Comparison of ENCODE assay signal across 8 cellular contexts in genomic region chr17:64777413-64778101, GRCh38.
DNase-seq lines count a peak whose midpoint lies in the region; ATAC-seq, FAIRE-seq and TF ChIP-seq lines count a peak whose summit lies in the region.

No MANE protein-coding gene starts in this region.

- WGBS in A549 (ENCODE audit: missing lambda C conversion rate) = 71% methylated on average over 17 of the region's 17 CpGs
- 24 to 26% (median 25%) methylated on average over 17 of the region's 17 CpGs for WGBS in heart left ventricle, 4 donors
- 12 to 22% (median 16%) methylated on average over 17 of the region's 17 CpGs for WGBS in psoas muscle, 3 donors

- H3K27me3 ChIP-seq in SU-DHL-6 (ENCODE audit: low read length) = no peaks in the 10 kb centered on the region
- peaks cover 0 to 40% (median 15%) of the 10 kb centered on the region in 9 donors for H3K27me3 ChIP-seq in heart left ventricle
- peaks cover 0 to 2% (median 0%) of the 10 kb centered on the region in 3 donors for H3K27me3 ChIP-seq in psoas muscle (ENCODE audit: insufficient read depth in 3 of 3, low read length in 2 of 3)

- CTCF ChIA-PET in A549 (lab: Yijun Ruan, JAX) = interaction anchor here (0.6 to 6.2 kb wide), 18 partner anchors 8 to 202 kb away, joined by 3 to 49 read pairs (median 4); no protein-coding TSS in a partner anchor

- H3F3A ChIP-seq in SU-DHL-6 (ENCODE audit: insufficient read depth) = 0 out of 2 replicates have a peak, but pooled peaks cover 6% of the 10 kb centered on the region

- TF ChIP-seq CTCF in A549 (IDR thresholded peaks at IDR 0.05) (no peak), SU-DHL-6 (IDR thresholded peaks at IDR 0.05; ENCODE audit: insufficient read depth, low read length, poor library complexity, severe bottlenecking) (no peak), heart left ventricle (IDR thresholded peaks at IDR 0.05) (no peak), psoas muscle (IDR thresholded peaks at IDR 0.05) (no peak)

- H3K4me3 ChIP-seq in A549 (no peak overlapping the region), SU-DHL-6 (ENCODE audit: insufficient read depth, low read length, poor library complexity, severe bottlenecking) (no peak overlapping the region), heart left ventricle (peak overlapping the region in 10 of 12 donors; percentile 3 to 65 (median 44)), psoas muscle (peak overlapping the region; percentile 49)

- H3K9me2 ChIP-seq in SU-DHL-6 (replicated peaks; ENCODE audit: insufficient read depth, low read length) = no peaks in the 10 kb centered on the region

- peak overlapping the region in 1 of 2 experiments; percentile 80; a peak in 2 of 6 replicates for H3K27ac ChIP-seq in A549
- H3K27ac ChIP-seq in SU-DHL-6 (ENCODE audit: low read depth, low read length) = peak overlapping the region; percentile 28
- peak overlapping the region in 8 of 12 donors; percentile 20 to 89 (median 42) for H3K27ac ChIP-seq in heart left ventricle
- peak overlapping the region; percentile 27 for H3K27ac ChIP-seq in psoas muscle

- DNase-seq in A549 (ENCODE audit: low read depth in 1 of 2, low spot score in 1 of 2) (no peak), HCEC 1CT (peak; percentile 2), heart left ventricle (peak in 3 of 5 donors; percentile 56 to 80 (median 66)), psoas muscle (peak in 1 of 2 donors; percentile 65), SKM-1 (lab: John Stamatoyannopoulos, UW; ENCODE audit: unreplicated experiment) (no peak)
- no peak for DNase-seq in stimulated activated naive CD4-positive, alpha-beta T cell treated with Interleukin-2 at 50 U/mL for 16 hours (lab: John Stamatoyannopoulos, UW)
- DNase-seq in activated CD4-positive, alpha-beta T cell treated with anti-CD3 and anti-CD28 coated beads, Interleukin-2, amount 50 U/mL, for 48 hours = no peak

- no peaks in the 10 kb centered on the region for H4K20me1 ChIP-seq in SU-DHL-6 (ENCODE audit: low read depth, low read length)

- TF ChIP-seq RAD21 in A549 (conservative IDR thresholded peaks at IDR 0.05 in 1 of 2, IDR thresholded peaks at IDR 0.05 in 1 of 2) = no peak

- no peak for TF ChIP-seq EP300 in A549 (IDR thresholded peaks at IDR 0.05)

- ATAC-seq in A549 (no peak), heart left ventricle (peak in 1 of 4 donors; percentile 7), psoas muscle (peak in 1 of 4 donors; percentile 25)

- POLR2A ChIA-PET in A549 (lab: Yijun Ruan, JAX) = interaction anchor here (1.3 kb wide), 1 partner anchor 142 kb away, joined by 3 read pairs; the partner anchor contains the start of gene LRRC37A3

- intact Hi-C loops in heart left ventricle (cut with DNase I) (loop anchor here in 2 of 10 donors (5.0 to 10.0 kb wide), 2 partner anchors 67 to 185 kb away; no protein-coding TSS in a partner anchor), psoas muscle (cut with DNase I) (loop anchor here (5.0 to 10.0 kb wide), 2 partner anchors 157 to 420 kb away; no protein-coding TSS in a partner anchor)

- H3K36me3 ChIP-seq in SU-DHL-6 (ENCODE audit: low read length) (no peaks in the 10 kb centered on the region), heart left ventricle (no peaks in the 10 kb centered on the region), psoas muscle (ENCODE audit: insufficient read depth in 1 of 2, low read depth in 1 of 2) (no peaks in the 10 kb centered on the region)

- TF ChIP-seq POLR2A in A549 (IDR thresholded peaks at IDR 0.05; ENCODE audit: low read length) (no peak), heart left ventricle (IDR thresholded peaks at IDR 0.05) (no peak)

- peak overlapping the region; percentile 35 for H2AFZ ChIP-seq in SU-DHL-6 (ENCODE audit: low read depth, low read length, severe bottlenecking)

- H3K9ac ChIP-seq in SU-DHL-6 (ENCODE audit: low read length) = peak overlapping the region; percentile 36; the same call in 1 of the 2 replicates

- peak overlapping the region; percentile 84 for H3K4me2 ChIP-seq in A549
- peak overlapping the region; percentile 48 for H3K4me2 ChIP-seq in SU-DHL-6 (ENCODE audit: low read depth, low read length, poor library complexity, severe bottlenecking)

- H3K9me3 ChIP-seq in A549 = no peaks in the 10 kb centered on the region
- H3K9me3 ChIP-seq in SU-DHL-6 (ENCODE audit: insufficient read depth, low read length) = no peaks in the 10 kb centered on the region
- no peaks in the 10 kb centered on the region for H3K9me3 ChIP-seq in heart left ventricle
- no peaks in the 10 kb centered on the region for H3K9me3 ChIP-seq in psoas muscle

- H3K79me2 ChIP-seq in SU-DHL-6 (ENCODE audit: insufficient read depth, low read length) = no peaks in the 10 kb centered on the region

- no peak for FAIRE-seq in A549 (lab: Jason Lieb, UNC)

- H3K4me1 ChIP-seq in A549 (peaks cover 29% of the 10 kb centered on the region), heart left ventricle (peaks cover 0 to 66% (median 51%) of the 10 kb centered on the region in 12 donors), psoas muscle (peaks cover 8% of the 10 kb centered on the region)

TF ChIP-seq in A549, 52 proteins besides CTCF, POLR2A, EP300 and RAD21:
- TF ChIP-seq HMGXB4 (CRISPR knock-in tag; IDR thresholded peaks at IDR 0.05; ENCODE audit: borderline replicate concordance) = no peak
- no peak for TF ChIP-seq HOXA7 (CRISPR knock-in tag; IDR thresholded peaks at IDR 0.05)
- TF ChIP-seq BHLHE40 (IDR thresholded peaks at IDR 0.05; ENCODE audit: low read depth, low read length) = no peak

Comparison
In these comparisons a context has a peak if more than half of its experiments do, and no peak if none do; other contexts are left out.
1. DNase-seq: peak in HCEC 1CT (single experiment) and heart left ventricle (3 of 5); none in A549 (0 of 2), SKM-1 (single experiment), stimulated activated naive CD4-positive, alpha-beta T cell treated with Interleukin-2 at 50 U/mL for 16 hours (single experiment) and activated CD4-positive, alpha-beta T cell treated with anti-CD3 and anti-CD28 coated beads, Interleukin-2, amount 50 U/mL, for 48 hours (0 of 2).
2. H3K4me3 ChIP-seq: peak in heart left ventricle (10 of 12) and psoas muscle (single experiment); none in A549 (single experiment) and SU-DHL-6 (single experiment).